ENCODE assay signal across 30 cellular contexts in genomic region chr3:193996205-193996604, GRCh38.
"Had no signal": no experiment of that assay in that cellular context is flagged by ENCODE, and none has a peak within 500 bp of the region (broad histone marks: within the 10 kb centered on the region; RNA-seq: fewer than 3 reads in every experiment).

No MANE protein-coding gene starts in this region.

- H3K9me3 Mint-ChIP-seq: activated naive CD4-positive, alpha-beta T cell treated with anti-CD3 and anti-CD28 coated beads, Interleukin-2, amount 10 ng/mL, durations not matched to agents 7 days and 5 days; activated naive CD8-positive, alpha-beta T cell treated with anti-CD3 and anti-CD28 coated beads, Interleukin-2, amount 50 U/mL, for 24 hours; activated T-helper 1 cell treated with anti-CD3 and anti-CD28 coated beads, Interleukin-12 subunit alpha, Interleukin-12 subunit beta, Interleukin-2, Interleukin-4 antibody, amounts not matched to agents 30 ng/mL and 10 ng/mL and 1 ng/mL, durations not matched to agents 14 hours and 24 hours and 36 hours; dendritic cell treated with granulocyte-macrophage colony-stimulating factor and Interleukin-4, amounts not matched to agents 40 ng/mL and 50 ng/mL, for 4 days; nephron; stimulated activated memory B cell treated with anti-CD40 and anti-IgM and Interleukin-4, amounts not matched to agents 10 μg/mL and 1 μg/mL and 100 μg/mL, for 72 hours; T-helper 1 cell treated with Interleukin-12 subunit alpha and Interleukin-12 subunit beta and Interleukin-4 antibody, amounts not matched to agents 30 μg/mL and 1 μg/mL, for 36 hours had no signal

- H3K9me3 ChIP-seq: esophagus muscularis mucosa, mucosa of descending colon, ovary, stomach, thyroid gland, upper lobe of left lung had no signal

- H3K4me3 Mint-ChIP-seq: activated naive CD4-positive, alpha-beta T cell treated with anti-CD3 and anti-CD28 coated beads, Interleukin-2, amount 10 ng/mL, durations not matched to agents 7 days and 5 days; activated naive CD8-positive, alpha-beta T cell treated with anti-CD3 and anti-CD28 coated beads, Interleukin-2, amount 50 U/mL, for 24 hours; activated T-helper 1 cell treated with anti-CD3 and anti-CD28 coated beads, Interleukin-12 subunit alpha, Interleukin-12 subunit beta, Interleukin-2, Interleukin-4 antibody, amounts not matched to agents 30 ng/mL and 10 ng/mL and 1 ng/mL, durations not matched to agents 14 hours and 24 hours and 36 hours; dendritic cell treated with granulocyte-macrophage colony-stimulating factor and Interleukin-4, amounts not matched to agents 40 ng/mL and 50 ng/mL, for 4 days; nephron; stimulated activated memory B cell treated with anti-CD40 and anti-IgM and Interleukin-4, amounts not matched to agents 10 μg/mL and 1 μg/mL and 100 μg/mL, for 72 hours; T-helper 1 cell treated with Interleukin-12 subunit alpha and Interleukin-12 subunit beta and Interleukin-4 antibody, amounts not matched to agents 30 μg/mL and 1 μg/mL, for 36 hours had no signal

- DNase-seq: activated CD4-positive, alpha-beta T cell treated with anti-CD3 and anti-CD28 coated beads for 48 hours; activated CD4-positive, alpha-beta T cell treated with anti-CD3 and anti-CD28 coated beads, Interleukin-2, amount 50 U/mL, for 48 hours; activated CD8-positive, alpha-beta memory T cell treated with anti-CD3 and anti-CD28 coated beads for 24 hours; activated gamma-delta T cell; activated naive CD4-positive, alpha-beta T cell treated with anti-CD3 and anti-CD28 coated beads, Interleukin-2, amount 10 ng/mL, durations not matched to agents 7 days and 5 days; activated naive CD8-positive, alpha-beta T cell treated with anti-CD3 and anti-CD28 coated beads, Interleukin-2, amount 50 U/mL, for 24 hours; activated T-cell treated with anti-CD3 and anti-CD28 coated beads, Interleukin-2, amount 50 U/mL, for 1 hour; amygdala; central memory CD4-positive, alpha-beta T cell; foreskin keratinocyte; mucosa of descending colon; small intestine; stimulated activated CD4-positive, alpha-beta T cell treated with anti-CD3 and anti-CD28 coated beads, Interleukin-4, amount 100 ng/mL, for 4 hours; stimulated activated CD8-positive, alpha-beta memory T cell treated with anti-CD3 and anti-CD28 coated beads, Interleukin-4, amount 100 ng/mL, for 48 hours; stomach; SW 1271; T-helper 9 cell had no signal

- H3K27ac Mint-ChIP-seq: activated naive CD4-positive, alpha-beta T cell treated with anti-CD3 and anti-CD28 coated beads, Interleukin-2, amount 10 ng/mL, durations not matched to agents 7 days and 5 days; activated naive CD8-positive, alpha-beta T cell treated with anti-CD3 and anti-CD28 coated beads, Interleukin-2, amount 50 U/mL, for 24 hours; activated T-helper 1 cell treated with anti-CD3 and anti-CD28 coated beads, Interleukin-12 subunit alpha, Interleukin-12 subunit beta, Interleukin-2, Interleukin-4 antibody, amounts not matched to agents 30 ng/mL and 10 ng/mL and 1 ng/mL, durations not matched to agents 14 hours and 24 hours and 36 hours; dendritic cell treated with granulocyte-macrophage colony-stimulating factor and Interleukin-4, amounts not matched to agents 40 ng/mL and 50 ng/mL, for 4 days; nephron; progenitor cell of endocrine pancreas; stimulated activated memory B cell treated with anti-CD40 and anti-IgM and Interleukin-4, amounts not matched to agents 10 μg/mL and 1 μg/mL and 100 μg/mL, for 72 hours; T-helper 1 cell treated with Interleukin-12 subunit alpha and Interleukin-12 subunit beta and Interleukin-4 antibody, amounts not matched to agents 30 μg/mL and 1 μg/mL, for 36 hours had no signal

- H3K4me3 ChIP-seq: esophagus muscularis mucosa, lung, mucosa of descending colon, ovary, stomach, thyroid gland, upper lobe of left lung had no signal

- H3K36me3 ChIP-seq: esophagus muscularis mucosa, ovary, stomach, thyroid gland, upper lobe of left lung had no signal

- H3K27me3 ChIP-seq: esophagus muscularis mucosa, foreskin keratinocyte, ovary, stomach, thyroid gland, upper lobe of left lung had no signal

- H3K4me1 Mint-ChIP-seq: activated naive CD8-positive, alpha-beta T cell treated with anti-CD3 and anti-CD28 coated beads, Interleukin-2, amount 50 U/mL, for 24 hours had no signal

- H3K27ac ChIP-seq: esophagus muscularis mucosa, foreskin keratinocyte, ovary, stomach had no signal

- H3K36me3 Mint-ChIP-seq: activated naive CD4-positive, alpha-beta T cell treated with anti-CD3 and anti-CD28 coated beads, Interleukin-2, amount 10 ng/mL, durations not matched to agents 7 days and 5 days; stimulated activated memory B cell treated with anti-CD40 and anti-IgM and Interleukin-4, amounts not matched to agents 10 μg/mL and 1 μg/mL and 100 μg/mL, for 72 hours had no signal

- H3K4me1 ChIP-seq: foreskin keratinocyte had no signal

- ATAC-seq: activated CD4-positive, CD25-positive, alpha-beta regulatory T cell treated with anti-CD3 and anti-CD28 coated beads, Interleukin-2, amount 50 U/mL, for 24 hours; activated naive CD8-positive, alpha-beta T cell treated with anti-CD3 and anti-CD28 coated beads, Interleukin-2, amount 50 U/mL, for 24 hours; foreskin keratinocyte; sciatic nerve; stimulated activated memory B cell treated with anti-CD40 and anti-IgM and Interleukin-4, amounts not matched to agents 10 μg/mL and 1 μg/mL and 100 μg/mL, for 72 hours had no signal
